In the genomic region with DNA sequence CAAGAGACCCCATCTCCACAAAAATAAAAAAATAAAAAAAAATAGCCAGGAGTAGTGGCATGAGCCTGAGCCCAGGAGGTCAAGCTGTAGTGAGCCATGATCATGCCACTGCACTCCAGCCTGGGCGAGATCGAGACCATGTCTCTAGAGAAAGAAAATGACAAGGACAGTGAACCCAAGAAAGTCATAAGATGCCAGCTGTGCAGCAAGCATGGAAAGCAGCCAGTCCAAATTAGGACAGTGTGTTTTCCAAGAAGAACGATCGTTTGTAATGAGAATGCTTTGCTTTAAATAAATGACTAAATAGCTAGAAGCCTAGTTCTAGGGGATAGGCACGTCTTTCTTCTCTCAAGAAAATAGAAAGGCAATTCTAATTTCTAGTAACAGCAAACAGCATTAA, we compare ENCODE assay signal across 29 cellular contexts.
"Had no signal": no experiment of that assay in that cellular context is flagged by ENCODE, and none has a peak within 500 bp of the region (broad histone marks: within the 10 kb centered on the region; RNA-seq: fewer than 3 reads in every experiment).

No MANE protein-coding gene starts in this region.

- H3K27ac Mint-ChIP-seq: activated T-cell treated with anti-CD3 and anti-CD28 coated beads, Interleukin-2, amount 50 U/mL, for 72 hours; memory B cell; nephron had no signal

- H3K4me1 ChIP-seq: body of pancreas, colonic mucosa, pancreas, stomach, thyroid gland, upper lobe of right lung had no signal

- H3K4me3 Mint-ChIP-seq: activated T-cell treated with anti-CD3 and anti-CD28 coated beads, Interleukin-2, amount 50 U/mL, for 72 hours; memory B cell; nephron; stimulated activated naive B cell treated with anti-CD40 and anti-IgM and Interleukin-4, amounts not matched to agents 10 μg/mL and 1 μg/mL and 100 μg/mL, for 72 hours had no signal

- H2AFZ ChIP-seq: hepatocyte had no signal

- H3K4me2 ChIP-seq: hepatocyte had no signal

- H3K27ac ChIP-seq: body of pancreas, colonic mucosa, hepatocyte, neutrophil, pancreas, SK-N-MC, stomach, thyroid gland, upper lobe of right lung, WERI-Rb-1 had no signal

- ATAC-seq: activated CD4-positive, CD25-positive, alpha-beta regulatory T cell treated with anti-CD3 and anti-CD28 coated beads, Interleukin-2, amount 50 U/mL, for 24 hours; activated naive CD4-positive, alpha-beta T cell treated with anti-CD3 and anti-CD28 coated beads, Interleukin-2, amount 50 U/mL, for 72 hours; activated T-cell treated with anti-CD3 and anti-CD28 coated beads, Interleukin-2, amount 50 U/mL, for 72 hours; body of pancreas; esophagus mucosa; pancreas; right cardiac atrium; stimulated activated naive B cell treated with anti-CD40 and anti-IgM and Interleukin-4, amounts not matched to agents 10 μg/mL and 1 μg/mL and 100 μg/mL, for 72 hours; upper lobe of right lung had no signal

- H3K9me3 Mint-ChIP-seq: activated naive CD4-positive, alpha-beta T cell treated with anti-CD3 and anti-CD28 coated beads, Interleukin-2, amount 50 U/mL, for 72 hours; activated T-cell treated with anti-CD3 and anti-CD28 coated beads, Interleukin-2, amount 50 U/mL, for 72 hours; memory B cell; nephron; stimulated activated naive B cell treated with anti-CD40 and anti-IgM and Interleukin-4, amounts not matched to agents 10 μg/mL and 1 μg/mL and 100 μg/mL, for 72 hours had no signal

- H3K4me1 Mint-ChIP-seq: nephron; stimulated activated naive B cell treated with anti-CD40 and anti-IgM and Interleukin-4, amounts not matched to agents 10 μg/mL and 1 μg/mL and 100 μg/mL, for 72 hours had no signal

- DNase-seq: activated CD4-positive, alpha-beta T cell treated with anti-CD3 and anti-CD28 coated beads for 48 hours; activated CD4-positive, alpha-beta T cell treated with anti-CD3 and anti-CD28 coated beads, Interleukin-2, amount 50 U/mL, for 48 hours; activated naive CD4-positive, alpha-beta T cell; activated T-cell treated with anti-CD3 and anti-CD28 coated beads, Interleukin-2, amount 50 U/mL, for 72 hours; aorta; body of pancreas; cerebellar nuclear complex; colonic mucosa; effector memory CD4-positive, alpha-beta T cell; kidney; right cardiac atrium; stimulated activated CD4-positive, alpha-beta T cell treated with anti-CD3 and anti-CD28 coated beads, Interleukin-15, amount 100 ng/mL, for 24 hours; stimulated activated CD4-positive, alpha-beta T cell treated with anti-CD3 and anti-CD28 coated beads, Interleukin-2, amount 100 ng/mL, for 24 hours; stimulated activated naive B cell treated with anti-CD40 and anti-IgM and Interleukin-4, amounts not matched to agents 10 μg/mL and 1 μg/mL and 100 μg/mL, for 72 hours; stomach; T1000; thyroid gland; upper lobe of right lung; WERI-Rb-1 had no signal

- H3K27me3 Mint-ChIP-seq: memory B cell; stimulated activated naive B cell treated with anti-CD40 and anti-IgM and Interleukin-4, amounts not matched to agents 10 μg/mL and 1 μg/mL and 100 μg/mL, for 72 hours had no signal

- H3K4me3 ChIP-seq: body of pancreas, colonic mucosa, hepatocyte, pancreas, SK-N-MC, stomach, thyroid gland, upper lobe of right lung had no signal

- H3K9me3 ChIP-seq: body of pancreas, colonic mucosa, neutrophil, pancreas, stomach, thyroid gland, upper lobe of right lung had no signal

- H3K79me2 ChIP-seq: hepatocyte had no signal

- FAIRE-seq: frontal cortex, kidney, pancreas had no signal

- H3K27me3 ChIP-seq: body of pancreas, colonic mucosa, hepatocyte, neutrophil, pancreas, stomach, thyroid gland, upper lobe of right lung had no signal
